8 cellular contexts compared by ENCODE assay signal in genomic region chr15:38455096-38455495, GRCh38. TPM values are rescaled to one million over a fixed set of nuclear protein-coding genes. Genes with fewer than 3 reads are reported as not detected.
DNase-seq lines count a peak whose midpoint lies in the region; ATAC-seq and TF ChIP-seq lines count a peak whose summit lies in the region.

No MANE protein-coding gene starts in this region.

- H3K27me3 ChIP-seq in right atrium auricular region = no peaks in the 10 kb centered on the region
- no peaks in the 10 kb centered on the region for H3K27me3 ChIP-seq in liver (ENCODE audit: control insufficient read depth in 4 of 4, insufficient read depth in 4 of 4, low read length in 3 of 4)
- no peaks in the 10 kb centered on the region for H3K27me3 ChIP-seq in upper lobe of right lung

- H3K9ac ChIP-seq in liver (ENCODE audit: low read depth in 1 of 2, low read length in 2 of 2) = peak overlapping the region in 1 of 2 donors; percentile 86

- 5% methylated on average over 4 of the region's 4 CpGs for WGBS in liver

- peak overlapping the region; percentile 85 to 87 for H3K4me3 ChIP-seq in right atrium auricular region
- peak overlapping the region; percentile 77 to 97 (median 86) for H3K4me3 ChIP-seq in liver (ENCODE audit: low read depth in 1 of 3, low read length in 3 of 3)
- H3K4me3 ChIP-seq in upper lobe of right lung = peak overlapping the region; percentile 84

- no peaks in the 10 kb centered on the region for H3K36me3 ChIP-seq in right atrium auricular region
- H3K36me3 ChIP-seq in liver (ENCODE audit: control insufficient read depth in 4 of 4, insufficient read depth in 3 of 4, low read depth in 1 of 4, low read length in 3 of 4) = no peaks in the 10 kb centered on the region
- no peaks in the 10 kb centered on the region for H3K36me3 ChIP-seq in upper lobe of right lung

- H3K36me3 Mint-ChIP-seq in activated naive CD4-positive, alpha-beta T cell treated with anti-CD3 and anti-CD28 coated beads, Interleukin-2, amount 50 U/mL, for 72 hours = peaks cover 0 to 14% of the 10 kb centered on the region in 2 donors

- no peak for TF ChIP-seq CTCF in right atrium auricular region (IDR thresholded peaks at IDR 0.05)
- TF ChIP-seq CTCF in liver (IDR thresholded peaks at IDR 0.05; ENCODE audit: low read depth, low read length, missing input control) = no peak
- TF ChIP-seq CTCF in upper lobe of right lung (IDR thresholded peaks at IDR 0.05) = no peak

- ATAC-seq in left ventricle myocardium superior = no peak
- ATAC-seq in activated naive CD4-positive, alpha-beta T cell treated with anti-CD3 and anti-CD28 coated beads, Interleukin-2, amount 50 U/mL, for 72 hours = peak in 1 of 2 donors; percentile 27
- ATAC-seq in upper lobe of right lung = no peak

- peaks cover 0 to 10% of the 10 kb centered on the region in 2 donors for H3K4me1 ChIP-seq in right atrium auricular region
- H3K4me1 ChIP-seq in liver (ENCODE audit: control insufficient read depth in 4 of 4, insufficient read depth in 4 of 4, low read length in 3 of 4) = peaks cover 2 to 12% (median 11%) of the 10 kb centered on the region in 4 donors
- H3K4me1 ChIP-seq in upper lobe of right lung = peaks cover 19% of the 10 kb centered on the region

- peak overlapping the region; percentile 96 to 99 for H3K27ac Mint-ChIP-seq in activated naive CD4-positive, alpha-beta T cell treated with anti-CD3 and anti-CD28 coated beads, Interleukin-2, amount 50 U/mL, for 72 hours

- intact Hi-C loops in left ventricle myocardium superior (cut with micrococcal nuclease) = no loop called here
- intact Hi-C loops in upper lobe of right lung (cut with DNase I) = no loop called here

- H3K9me3 ChIP-seq in right atrium auricular region (no peaks in the 10 kb centered on the region), liver (ENCODE audit: control insufficient read depth in 4 of 4, low read length in 3 of 4) (no peaks in the 10 kb centered on the region), upper lobe of right lung (no peaks in the 10 kb centered on the region)

- H3K27ac ChIP-seq in right atrium auricular region (peak overlapping the region in 1 of 2 donors; percentile 92), liver (ENCODE audit: low read depth in 1 of 2, low read length in 2 of 2) (peak overlapping the region in 1 of 2 donors; percentile 90), upper lobe of right lung (no peak overlapping the region)

- no peak for TF ChIP-seq RAD21 in liver (IDR thresholded peaks at IDR 0.05)

- no peaks in the 10 kb centered on the region for H3K9me3 Mint-ChIP-seq in activated naive CD4-positive, alpha-beta T cell treated with anti-CD3 and anti-CD28 coated beads, Interleukin-2, amount 50 U/mL, for 72 hours

- DNase-seq in right atrium auricular region (ENCODE audit: low spot score) (no peak), left ventricle myocardium superior (no peak), upper lobe of right lung (no peak), NCI-H446 (lab: John Stamatoyannopoulos, UW) (no peak), NCI-H1694 treated with DMSO at 0.1 percent for 48 hours (lab: John Stamatoyannopoulos, UW) (no peak), NCI-H345 (lab: John Stamatoyannopoulos, UW) (no peak)
- no peak for DNase-seq in activated naive CD4-positive, alpha-beta T cell treated with anti-CD3 and anti-CD28 coated beads, Interleukin-2, amount 50 U/mL, for 72 hours (ENCODE audit: low spot score in 2 of 2)

TF ChIP-seq in liver, 16 proteins besides CTCF, POLR2A, EP300 and RAD21:
- no peak for TF ChIP-seq YY1 (IDR thresholded peaks at IDR 0.05)

RNA-seq across cellular contexts. Expression of gene FAM98B, which starts 1.2 kb away (rescaled TPM):
- total RNA-seq in right atrium auricular region (10 to 100 TPM in 1 of 2 donors, 1 to 10 TPM in 1; 9.8 to 13.4 TPM), left ventricle myocardium superior (15.2 TPM), liver (10 to 100 TPM in 1 of 2 donors, 1 to 10 TPM in 1; 5.9 to 12.2 TPM), upper lobe of right lung (24.8 TPM)
- total RNA-seq in activated naive CD4-positive, alpha-beta T cell treated with anti-CD3 and anti-CD28 coated beads, Interleukin-2, amount 50 U/mL, for 72 hours = 10 to 100 TPM; 23.8 to 40.3 TPM
- 1 to 10 TPM; 1.5 to 2.7 TPM for polyA plus RNA-seq in liver
